Comparison of ENCODE assay signal across 21 cellular contexts in genomic region chr16:85380905-85381737, GRCh38.
A peak's percentile ranks its signal among the peaks of the same experiment; 100 is the strongest.
DNase-seq lines count a peak whose midpoint lies in the region; ATAC-seq and TF ChIP-seq lines count a peak whose summit lies in the region.
"Had no signal": no experiment of that assay in that cellular context is flagged by ENCODE, and none has a peak within 500 bp of the region (broad histone marks: within the 10 kb centered on the region; RNA-seq: fewer than 3 reads in every experiment).

No MANE protein-coding gene starts in this region.

- peaks cover 0 to 58% (median 12%) of the 10 kb centered on the region in 11 experiments; a peak in 13 of 22 replicates for H4K20me1 ChIP-seq in BLaER1 treated with 17β-estradiol and CSF1 and Interleukin-3, amounts not matched to agents 10 nM and 100 nM
- H4K20me1 ChIP-seq in osteoblast (ENCODE audit: insufficient read depth, low read length): peaks cover 48% of the 10 kb centered on the region

- no peaks in the 10 kb centered on the region for H3K9me3 ChIP-seq in BLaER1 treated with 17β-estradiol and CSF1 and Interleukin-3, amounts not matched to agents 10 nM and 100 nM (replicated peaks in 1 of 11)
- no peaks in the 10 kb centered on the region for H3K9me3 ChIP-seq in NT2/D1 (ENCODE audit: insufficient read depth, low read length)
- H3K9me3 ChIP-seq in osteoblast (ENCODE audit: low read depth, low read length): no peaks in the 10 kb centered on the region
- no peaks in the 10 kb centered on the region for H3K9me3 ChIP-seq in upper lobe of right lung
- H3K9me3 ChIP-seq: gastroesophageal sphincter, MG63, stomach had no signal

- peaks cover 7% of the 10 kb centered on the region for H3K36me3 Mint-ChIP-seq in endothelial cell (ENCODE audit: low read depth, unreplicated experiment)
- H3K36me3 Mint-ChIP-seq: CD14-positive monocyte, IgD-negative memory B cell had no signal

- TF ChIP-seq CTCF in endothelial cell (IDR thresholded peaks at IDR 0.05; ENCODE audit: unreplicated experiment) (no peak), osteoblast (IDR thresholded peaks at IDR 0.05; ENCODE audit: extremely low read depth, low read depth, low read length) (no peak), upper lobe of right lung (IDR thresholded peaks at IDR 0.05) (no peak)

- ATAC-seq in upper lobe of right lung: no peak
- ATAC-seq: activated CD8-positive, alpha-beta T cell treated with anti-CD3 and anti-CD28 coated beads for 36 hours had no signal

- no peak overlapping the region for H2AFZ ChIP-seq in osteoblast (ENCODE audit: low read length)

- peak overlapping the region in 4 of 11 experiments; percentile 16 to 46 (median 42); a peak in 2 of 22 replicates for H3K9ac ChIP-seq in BLaER1 treated with 17β-estradiol and CSF1 and Interleukin-3, amounts not matched to agents 10 nM and 100 nM
- peak overlapping the region; percentile 17 for H3K9ac ChIP-seq in NT2/D1 (ENCODE audit: insufficient read length, low read depth)

- no peaks in the 10 kb centered on the region for H3K36me3 ChIP-seq in BLaER1 treated with 17β-estradiol and CSF1 and Interleukin-3, amounts not matched to agents 10 nM and 100 nM
- H3K36me3 ChIP-seq in NT2/D1 (ENCODE audit: insufficient read depth, insufficient read length, low read length) (no peaks in the 10 kb centered on the region), osteoblast (ENCODE audit: insufficient read depth, low read length) (no peaks in the 10 kb centered on the region), upper lobe of right lung (no peaks in the 10 kb centered on the region)
- H3K36me3 ChIP-seq: gastroesophageal sphincter, MG63, stomach had no signal

- peak overlapping the region in 9 of 11 experiments; percentile 35 to 89 (median 74); a peak in 16 of 22 replicates for H3K4me2 ChIP-seq in BLaER1 treated with 17β-estradiol and CSF1 and Interleukin-3, amounts not matched to agents 10 nM and 100 nM
- H3K4me2 ChIP-seq in osteoblast (ENCODE audit: insufficient read depth, low read length): no peak overlapping the region

- H3K9me3 Mint-ChIP-seq in endothelial cell (ENCODE audit: unreplicated experiment): no peaks in the 10 kb centered on the region
- H3K9me3 Mint-ChIP-seq: central memory CD8-positive, alpha-beta T cell had no signal

- no peak overlapping the region for H3K4me3 ChIP-seq in BLaER1 treated with 17β-estradiol and CSF1 and Interleukin-3, amounts not matched to agents 10 nM and 100 nM
- no peak overlapping the region for H3K4me3 ChIP-seq in NT2/D1 (ENCODE audit: insufficient read length, low read depth)
- no peak overlapping the region for H3K4me3 ChIP-seq in osteoblast (ENCODE audit: insufficient read depth, low read length)
- H3K4me3 ChIP-seq in upper lobe of right lung: no peak overlapping the region
- H3K4me3 ChIP-seq: gastroesophageal sphincter, lung, MG63, stomach had no signal

- H3K27me3 Mint-ChIP-seq in endothelial cell (ENCODE audit: unreplicated experiment): peaks cover 11% of the 10 kb centered on the region

- peaks cover 20% of the 10 kb centered on the region for H3K4me1 Mint-ChIP-seq in endothelial cell (ENCODE audit: unreplicated experiment)
- H3K4me1 Mint-ChIP-seq: CD14-positive monocyte; central memory CD8-positive, alpha-beta T cell; IgD-negative memory B cell had no signal

- intact Hi-C loops in upper lobe of right lung (cut with DNase I): no loop called here

- H3K4me3 Mint-ChIP-seq in endothelial cell (ENCODE audit: unreplicated experiment): no peak overlapping the region
- H3K4me3 Mint-ChIP-seq: activated CD8-positive, alpha-beta T cell treated with anti-CD3 and anti-CD28 coated beads for 36 hours; central memory CD8-positive, alpha-beta T cell; IgD-negative memory B cell had no signal

- peak overlapping the region; percentile 17 for H3K27ac Mint-ChIP-seq in endothelial cell (ENCODE audit: unreplicated experiment)
- H3K27ac Mint-ChIP-seq: activated CD8-positive, alpha-beta T cell treated with anti-CD3 and anti-CD28 coated beads for 36 hours; IgD-negative memory B cell had no signal

- H3K4me1 ChIP-seq in BLaER1 treated with 17β-estradiol and CSF1 and Interleukin-3, amounts not matched to agents 10 nM and 100 nM: peaks cover 20 to 99% (median 90%) of the 10 kb centered on the region in 10 experiments
- H3K4me1 ChIP-seq in NT2/D1 (ENCODE audit: insufficient read depth, insufficient read length): peaks cover 29% of the 10 kb centered on the region
- peaks cover 33% of the 10 kb centered on the region for H3K4me1 ChIP-seq in osteoblast (ENCODE audit: insufficient read depth, low read length)
- peaks cover 24% of the 10 kb centered on the region for H3K4me1 ChIP-seq in upper lobe of right lung

- peaks cover 0 to 61% (median 0%) of the 10 kb centered on the region in 11 experiments; a peak in 9 of 22 replicates for H3K27me3 ChIP-seq in BLaER1 treated with 17β-estradiol and CSF1 and Interleukin-3, amounts not matched to agents 10 nM and 100 nM
- H3K27me3 ChIP-seq in NT2/D1 (ENCODE audit: insufficient read depth, insufficient read length) (no peaks in the 10 kb centered on the region), osteoblast (ENCODE audit: insufficient read depth, low read length) (no peaks in the 10 kb centered on the region), upper lobe of right lung (no peaks in the 10 kb centered on the region)
- H3K27me3 ChIP-seq: gastroesophageal sphincter, MG63, stomach had no signal

- DNase-seq in NT2/D1 (ENCODE audit: low read depth, low spot score) (no peak), endothelial cell (ENCODE audit: low spot score) (no peak), osteoblast (ENCODE audit: insufficient read length, low spot score, missing footprints) (no peak), upper lobe of right lung (no peak), foreskin melanocyte (no peak), medulla oblongata (ENCODE audit: extremely low spot score) (no peak)
- DNase-seq: activated CD4-positive, CD25-positive, alpha-beta regulatory T cell treated with anti-CD3 and anti-CD28 coated beads, Interleukin-2, amount 50 U/mL, for 72 hours; activated CD8-positive, alpha-beta T cell treated with anti-CD3 and anti-CD28 coated beads for 36 hours; activated T-cell treated with anti-CD3 and anti-CD28 coated beads, Interleukin-2, amount 50 U/mL, for 1 hour; EL; MG63; NCI-H1436 treated with DMSO at 0.1 percent for 48 hours; NCI-H524 treated with DMSO at 0.1 percent for 48 hours; stomach; T1000 had no signal

- no peak overlapping the region for H3K27ac ChIP-seq in BLaER1 treated with 17β-estradiol and CSF1 and Interleukin-3, amounts not matched to agents 10 nM and 100 nM
- H3K27ac ChIP-seq in osteoblast (ENCODE audit: low read depth, low read length): peak overlapping the region; percentile 60
- no peak overlapping the region for H3K27ac ChIP-seq in upper lobe of right lung

- H3K79me2 ChIP-seq in osteoblast (ENCODE audit: insufficient read depth, low read length): peaks cover 33% of the 10 kb centered on the region
